ENCODE assay signal across 1 cellular context in genomic region chr2:3666613-3666975, GRCh38.
A peak's percentile ranks its signal among the peaks of the same experiment; 100 is the strongest.
TF ChIP-seq lines count a peak whose summit lies in the region.

No MANE protein-coding gene starts in this region.

TF ChIP-seq in HepG2, 621 proteins besides CTCF, POLR2A, EP300 and RAD21:
- TF ChIP-seq ZNF572 (CRISPR knock-in tag; IDR thresholded peaks at IDR 0.05) (0 out of 2 replicates have a peak, but pooled peaks have one; percentile 35), SNAPC2 (CRISPR knock-in tag; IDR thresholded peaks at IDR 0.05) (no peak)
